ENCODE assay signal across 20 cellular contexts in genomic region chr2:133192028-133192427, GRCh38.
DNase-seq lines count a peak whose midpoint lies in the region; ATAC-seq and TF ChIP-seq lines count a peak whose summit lies in the region.
"Had no signal": no experiment of that assay in that cellular context is flagged by ENCODE, and none has a peak within 500 bp of the region (broad histone marks: within the 10 kb centered on the region; RNA-seq: fewer than 3 reads in every experiment).

No MANE protein-coding gene starts in this region.

- 86 to 96% (median 95%) methylated on average over 3 of the region's 3 CpGs for WGBS in ovary, 3 donors

- H3K27ac ChIP-seq in ovary = no peak overlapping the region
- H3K27ac ChIP-seq: BLaER1 treated with 17β-estradiol and CSF1 and Interleukin-3, amounts not matched to agents 10 nM and 100 nM; GM23248; SK-N-MC had no signal

- in situ Hi-C loops in astrocyte of the spinal cord (cut with HindIII; ENCODE audit: low sequenced_read_pairs) = no loop called here

- H3K27me3 Mint-ChIP-seq in progenitor cell of endocrine pancreas = peaks cover 7% of the 10 kb centered on the region
- H3K27me3 Mint-ChIP-seq: CD8-positive, alpha-beta memory T cell had no signal

- ATAC-seq in GM21717 (IDR thresholded peaks at IDR 0.05; ENCODE audit: unreplicated experiment) (no peak), GM19328 (IDR thresholded peaks at IDR 0.05; ENCODE audit: unreplicated experiment) (no peak)
- ATAC-seq: K562 had no signal

- H3K9me3 ChIP-seq in ovary = no peaks in the 10 kb centered on the region

- H3K27ac Mint-ChIP-seq in progenitor cell of endocrine pancreas = no peak overlapping the region
- H3K27ac Mint-ChIP-seq: CD8-positive, alpha-beta memory T cell had no signal

- H3K4me3 Mint-ChIP-seq in progenitor cell of endocrine pancreas (ENCODE audit: low read depth) = no peak overlapping the region
- H3K4me3 Mint-ChIP-seq: CD8-positive, alpha-beta memory T cell had no signal

- no peaks in the 10 kb centered on the region for H3K36me3 ChIP-seq in ovary
- H3K36me3 ChIP-seq: BLaER1 treated with 17β-estradiol and CSF1 and Interleukin-3, amounts not matched to agents 10 nM and 100 nM had no signal

- no peak for TF ChIP-seq EP300 in ovary (IDR thresholded peaks at IDR 0.05)

- H3K36me3 Mint-ChIP-seq in progenitor cell of endocrine pancreas (ENCODE audit: insufficient read depth) = no peaks in the 10 kb centered on the region
- H3K36me3 Mint-ChIP-seq: CD8-positive, alpha-beta memory T cell had no signal

- H3K9me3 Mint-ChIP-seq in progenitor cell of endocrine pancreas (ENCODE audit: low read depth) = peaks cover 3% of the 10 kb centered on the region

- peak; percentile 14 for TF ChIP-seq CTCF in astrocyte of the spinal cord (IDR thresholded peaks at IDR 0.05; ENCODE audit: low read depth, low read length)
- TF ChIP-seq CTCF in fibroblast of pulmonary artery (IDR thresholded peaks at IDR 0.05; ENCODE audit: low read length, missing control alignments) = peak; percentile 7
- TF ChIP-seq CTCF in progenitor cell of endocrine pancreas (IDR thresholded peaks at IDR 0.05; ENCODE audit: unreplicated experiment) = peak; percentile 20
- TF ChIP-seq CTCF in ovary (IDR thresholded peaks at IDR 0.05) = no peak

- intact Hi-C loops in ovary (cut with DNase I) = no loop called here

- peak; percentile 7 for DNase-seq in ELR (ENCODE audit: low read depth)
- DNase-seq in astrocyte of the spinal cord (ENCODE audit: low read depth, low spot score) = no peak
- DNase-seq in fibroblast of pulmonary artery (ENCODE audit: low read depth) = no peak
- DNase-seq in progenitor cell of endocrine pancreas (ENCODE audit: low spot score, unreplicated experiment) = no peak
- no peak for DNase-seq in COLO829 (ENCODE audit: low spot score)
- DNase-seq in ovary = no peak
- DNase-seq: CD8-positive, alpha-beta memory T cell; GM23248; HCEC 1CT; NCI-H1092 treated with DMSO at 0.1 percent for 48 hours; NCI-H146; NCI-H2081 treated with DMSO at 0.1 percent for 48 hours; NCI-H748 treated with DMSO at 0.1 percent for 48 hours; NK-92 treated with Interleukin-12 subunit alpha and Interleukin-12 subunit beta, amount 100 ng/mL, for 24 hours; SHP77 had no signal

- no peaks in the 10 kb centered on the region for H3K4me1 ChIP-seq in ovary (ENCODE audit: insufficient read depth)
- H3K4me1 ChIP-seq: BLaER1 treated with 17β-estradiol and CSF1 and Interleukin-3, amounts not matched to agents 10 nM and 100 nM had no signal

- H3K27me3 ChIP-seq in ovary = no peaks in the 10 kb centered on the region
- H3K27me3 ChIP-seq: BLaER1 treated with 17β-estradiol and CSF1 and Interleukin-3, amounts not matched to agents 10 nM and 100 nM had no signal

- TF ChIP-seq POLR2A in ovary (IDR thresholded peaks at IDR 0.05) = no peak

- H3K4me1 Mint-ChIP-seq in progenitor cell of endocrine pancreas (ENCODE audit: low read depth) = no peaks in the 10 kb centered on the region
- H3K4me1 Mint-ChIP-seq: CD8-positive, alpha-beta memory T cell had no signal

- H3K4me3 ChIP-seq in astrocyte of the spinal cord (ENCODE audit: low read depth, low read length) (no peak overlapping the region), fibroblast of pulmonary artery (replicated peaks; ENCODE audit: low read depth, low read length) (no peak overlapping the region), ovary (no peak overlapping the region)
- H3K4me3 ChIP-seq: BLaER1 treated with 17β-estradiol and CSF1 and Interleukin-3, amounts not matched to agents 10 nM and 100 nM; GM23248; K562; SK-N-MC had no signal

Comparison
In these comparisons a context has a peak if more than half of its experiments do, and no peak if none do; other contexts are left out.
1. CTCF ChIP-seq: peak in astrocyte of the spinal cord (single experiment), fibroblast of pulmonary artery (single experiment) and progenitor cell of endocrine pancreas (single experiment); none in ovary (0 of 3).